ENCODE assay signal across 15 cellular contexts in genomic region chr10:69385454-69386350, GRCh38. TPM values are rescaled to one million over a fixed set of nuclear protein-coding genes. Genes with fewer than 3 reads are reported as not detected.
DNase-seq lines count a peak whose midpoint lies in the region; ATAC-seq, FAIRE-seq and TF ChIP-seq lines count a peak whose summit lies in the region.
"Had no signal": no experiment of that assay in that cellular context is flagged by ENCODE, and none has a peak within 500 bp of the region (broad histone marks: within the 10 kb centered on the region; RNA-seq: fewer than 3 reads in every experiment).

No MANE protein-coding gene starts in this region.

- CTCF ChIA-PET in Caco-2 (lab: Charles Lee) = interaction anchor here (0.7 to 1.4 kb wide), 9 partner anchors 21 to 430 kb away, joined by 3 to 8 read pairs (median 4); partner anchors contain the start of gene DDX21

- H4K20me1 ChIP-seq in keratinocyte (ENCODE audit: control insufficient read depth, extremely low read depth, insufficient read depth, low read length) = peaks cover 3% of the 10 kb centered on the region

- intact Hi-C loops in Caco-2 (cut with micrococcal nuclease; ENCODE audit: unreplicated experiment) (loop anchor here (1.0 to 2.0 kb wide), 2 partner anchors 25 to 52 kb away; no protein-coding TSS in a partner anchor), stomach (cut with DNase I; ENCODE audit: low total_unique reads) (loop anchor here (10.0 kb wide), 1 partner anchor 61 kb away; no protein-coding TSS in a partner anchor), heart right ventricle (cut with DNase I) (loop anchor here in 1 of 10 donors (10.0 kb wide), 1 partner anchor 71 kb away; no protein-coding TSS in a partner anchor), adrenal gland (cut with DNase I) (no loop called here)

- H3K4me3 ChIP-seq in Caco-2 (ENCODE audit: low read depth, low read length) (no peak overlapping the region), keratinocyte (ENCODE audit: control insufficient read depth in 2 of 3, extremely low read depth in 1 of 3, insufficient read depth in 2 of 3, low read depth in 1 of 3, low read length in 3 of 3) (no peak overlapping the region), stomach (no peak overlapping the region), heart right ventricle (no peak overlapping the region), adrenal gland (no peak overlapping the region)
- H3K4me3 ChIP-seq: MG63 had no signal

- H3K4me1 Mint-ChIP-seq in Caco-2 (ENCODE audit: low read depth, unreplicated experiment) = peaks cover 34% of the 10 kb centered on the region

- H3K4me1 ChIP-seq in Caco-2 (peaks cover 19% of the 10 kb centered on the region), keratinocyte (ENCODE audit: control insufficient read depth, extremely low read depth, insufficient read depth, low read length) (peaks cover 54% of the 10 kb centered on the region), stomach (peaks cover 4 to 41% (median 14%) of the 10 kb centered on the region in 4 donors), heart right ventricle (peaks cover 4 to 37% (median 24%) of the 10 kb centered on the region in 9 donors), adrenal gland (replicated peaks in 1 of 2) (no peaks in the 10 kb centered on the region)

- peak; percentile 95 for FAIRE-seq in keratinocyte (lab: Jason Lieb, UNC)
- FAIRE-seq: endometrium had no signal

- peaks cover 6% of the 10 kb centered on the region for H3K36me3 Mint-ChIP-seq in Caco-2 (ENCODE audit: insufficient read depth, unreplicated experiment)

- no peaks in the 10 kb centered on the region for H3K9me3 ChIP-seq in Caco-2
- no peaks in the 10 kb centered on the region for H3K9me3 ChIP-seq in keratinocyte (ENCODE audit: control insufficient read depth, low read depth, low read length)
- no peaks in the 10 kb centered on the region for H3K9me3 ChIP-seq in stomach
- no peaks in the 10 kb centered on the region for H3K9me3 ChIP-seq in heart right ventricle
- H3K9me3 ChIP-seq in adrenal gland (replicated peaks in 1 of 3) = no peaks in the 10 kb centered on the region
- H3K9me3 ChIP-seq: MG63 had no signal

- dilution Hi-C loops in keratinocyte (cut with MboI; ENCODE audit: extremely low pct_ligation_motif_present, low sequenced_read_pairs) = no loop called here

- no peaks in the 10 kb centered on the region for H3K9me3 Mint-ChIP-seq in Caco-2 (ENCODE audit: unreplicated experiment)
- H3K9me3 Mint-ChIP-seq: activated T-cell treated with anti-CD3 and anti-CD28 coated beads, Interleukin-2, amount 50 U/mL, for 72 hours; memory B cell had no signal

- H3K27ac Mint-ChIP-seq in Caco-2 (ENCODE audit: unreplicated experiment) = peak overlapping the region; percentile 77

- no peaks in the 10 kb centered on the region for H3K36me3 ChIP-seq in Caco-2 (ENCODE audit: control insufficient read depth, insufficient read depth, low read length)
- peaks cover 32 to 56% of the 10 kb centered on the region in 2 experiments for H3K36me3 ChIP-seq in keratinocyte (ENCODE audit: control insufficient read depth in 2 of 2, extremely low read depth in 1 of 2, insufficient read depth in 2 of 2, low read length in 2 of 2)
- H3K36me3 ChIP-seq in stomach = peaks cover 74 to 100% (median 99%) of the 10 kb centered on the region in 4 donors
- H3K36me3 ChIP-seq in heart right ventricle = peaks cover 0 to 100% (median 64%) of the 10 kb centered on the region in 9 donors
- H3K36me3 ChIP-seq in adrenal gland (replicated peaks in 1 of 2) = peaks cover 0 to 70% of the 10 kb centered on the region in 2 donors

- TF ChIP-seq CTCF in Caco-2 (IDR thresholded peaks at IDR 0.05; ENCODE audit: insufficient read depth in 1 of 2, low read depth in 1 of 2, low read length in 1 of 2, severe bottlenecking in 1 of 2, unreplicated experiment in 1 of 2) (no peak), VCaP (conservative IDR thresholded peaks at IDR 0.05) (no peak), keratinocyte (optimal IDR thresholded peaks at IDR 0.05 in 1 of 3, IDR thresholded peaks at IDR 0.05 in 1 of 3, conservative IDR thresholded peaks at IDR 0.05 in 1 of 3; ENCODE audit: extremely low read depth in 1 of 3, insufficient read depth in 2 of 3, low read length in 3 of 3) (no peak), stomach (IDR thresholded peaks at IDR 0.05) (no peak), heart right ventricle (IDR thresholded peaks at IDR 0.05) (no peak), adrenal gland (IDR thresholded peaks at IDR 0.05) (no peak)

- H3K27me3 ChIP-seq in Caco-2 (replicated peaks; ENCODE audit: control insufficient read depth, insufficient read depth, low read length) = no peaks in the 10 kb centered on the region
- H3K27me3 ChIP-seq in keratinocyte (ENCODE audit: control insufficient read depth, extremely low read depth, insufficient read depth, low read length) = no peaks in the 10 kb centered on the region
- H3K27me3 ChIP-seq in stomach = no peaks in the 10 kb centered on the region
- H3K27me3 ChIP-seq in heart right ventricle = no peaks in the 10 kb centered on the region
- H3K27me3 ChIP-seq in adrenal gland = no peaks in the 10 kb centered on the region
- H3K27me3 ChIP-seq: MG63 had no signal

- TF ChIP-seq EP300 in stomach (IDR thresholded peaks at IDR 0.05) = no peak

- peaks cover 2% of the 10 kb centered on the region for H3K9me1 ChIP-seq in keratinocyte (ENCODE audit: control insufficient read depth, extremely low read depth, insufficient read depth, low read length)

- H3K4me2 ChIP-seq in keratinocyte (ENCODE audit: control insufficient read depth, extremely low read depth, insufficient read depth, low read depth, low read length) = peak overlapping the region; percentile 30

- TF ChIP-seq POLR2A in stomach (IDR thresholded peaks at IDR 0.05) = no peak
- TF ChIP-seq POLR2A in adrenal gland (IDR thresholded peaks at IDR 0.05) = no peak

- DNase-seq in Caco-2 (peak in 1 of 2 experiments; percentile 72), keratinocyte (ENCODE audit: low read depth, low spot score) (no peak), stomach (no peak), NCI-H345 (lab: John Stamatoyannopoulos, UW) (no peak), heart right ventricle (no peak), activated gamma-delta T cell (lab: John Stamatoyannopoulos, UW) (no peak), adrenal gland (no peak)
- DNase-seq: activated T-cell treated with anti-CD3 and anti-CD28 coated beads, Interleukin-2, amount 50 U/mL, for 72 hours; MG63; NCI-H1930; NCI-H510A had no signal

- H2AFZ ChIP-seq in keratinocyte (ENCODE audit: control insufficient read depth, low read length) = no peak overlapping the region

- H3K9ac ChIP-seq in keratinocyte (ENCODE audit: control insufficient read depth, extremely low read depth, insufficient read depth, low read length) = peak overlapping the region; percentile 44

- no TSS peak for BruUV-seq in Caco-2 (replicated peaks; lab: Mats Ljungman, UMichigan)

- H3K27me3 Mint-ChIP-seq in Caco-2 (ENCODE audit: insufficient read depth, unreplicated experiment) = no peaks in the 10 kb centered on the region
- H3K27me3 Mint-ChIP-seq: memory B cell had no signal

- H3K27ac ChIP-seq in VCaP (peak overlapping the region; percentile 88), keratinocyte (ENCODE audit: control insufficient read depth, insufficient read depth, low read length) (peak overlapping the region; percentile 78), stomach (peak overlapping the region; percentile 40 to 74 (median 50)), heart right ventricle (no peak overlapping the region), adrenal gland (no peak overlapping the region)

- no peaks in the 10 kb centered on the region for H3K79me2 ChIP-seq in keratinocyte (ENCODE audit: control insufficient read depth, insufficient read depth, low read length)

- peak overlapping the region; percentile 8 for H3K4me3 Mint-ChIP-seq in Caco-2 (ENCODE audit: unreplicated experiment)
- H3K4me3 Mint-ChIP-seq: activated T-cell treated with anti-CD3 and anti-CD28 coated beads, Interleukin-2, amount 50 U/mL, for 72 hours; memory B cell had no signal

- WGBS in stomach, 5 donors = 40 to 58% (median 54%) methylated on average over 9 to 11 of the region's 11 CpGs
- 90% methylated on average over 11 of the region's 11 CpGs for WGBS in heart right ventricle, 2 donors
- 93 to 98% (median 93%) methylated on average over 9 to 11 of the region's 11 CpGs for WGBS in adrenal gland, 4 donors

- no peak for ATAC-seq in heart right ventricle
- ATAC-seq: activated T-cell treated with anti-CD3 and anti-CD28 coated beads, Interleukin-2, amount 50 U/mL, for 72 hours had no signal

- POLR2A ChIA-PET in Caco-2 (lab: Charles Lee) = interaction anchor here (0.6 to 0.9 kb wide), 6 partner anchors 10 to 761 kb away, joined by 3 to 6 read pairs (median 4); partner anchors contain the start of gene TYSND1

RNA-seq across cellular contexts. Expression of gene TACR2, which starts 31.0 kb away (rescaled TPM):
- 0.57 and 0.60 TPM in 2 replicates for total RNA-seq in Caco-2 (2022)
- 0.05 to 0.11 TPM (median 0.07 TPM) in 3 replicates for polyA plus RNA-seq in keratinocyte
- polyA plus RNA-seq in keratinocyte (2011; ENCODE audit: low read depth) = not detected
- polyA plus RNA-seq in keratinocyte (2011; cell fraction: cytosol; rRNA removed) = 0.06 TPM in 1 of 2 replicates, not detected in the other
- polyA plus RNA-seq in keratinocyte (2011; cell fraction: nucleus; rRNA removed) = not detected in 2 replicates
- polyA plus RNA-seq in keratinocyte (2012; ENCODE audit: low replicate concordance) = 0.16 and 0.65 TPM in 2 replicates
- not detected in 3 replicates for polyA minus RNA-seq in keratinocyte
- polyA minus RNA-seq in keratinocyte (2011; cell fraction: cytosol; rRNA and poly(A)+ RNA removed) = not detected
- polyA minus RNA-seq in keratinocyte (2011; cell fraction: nucleus; rRNA and poly(A)+ RNA removed) = not detected in 2 replicates
- 100 to 1,000 TPM in 1 of 5 donors, 10 to 100 TPM in 3, 1 to 10 TPM in 1; 5.7 to 133 (median 14.3) TPM for total RNA-seq in stomach
- 10 to 100 TPM in 1 of 3 donors, under 1 TPM in 1, not detected in 1; 0.56 to 67.8 TPM for polyA plus RNA-seq in stomach
- under 1 TPM in 8 of 10 donors, not detected in 2; 0.15 to 0.93 (median 0.25) TPM for total RNA-seq in heart right ventricle
- under 1 TPM in 1 of 2 donors, not detected in 1; 0.13 TPM for polyA plus RNA-seq in heart right ventricle
- under 1 TPM in 6 of 8 donors, not detected in 2; 0.11 to 0.55 (median 0.35) TPM for total RNA-seq in adrenal gland
- under 1 TPM in 2 of 3 donors, not detected in 1; 0.33 to 0.37 TPM for polyA plus RNA-seq in adrenal gland
- total RNA-seq: activated T-cell treated with anti-CD3 and anti-CD28 coated beads, Interleukin-2, amount 50 U/mL, for 72 hours had no signal
- polyA plus RNA-seq: neural cell had no signal

Comparison
In these comparisons a context has a peak if more than half of its experiments do, and no peak if none do; other contexts are left out.
1. H3K27ac ChIP-seq: peak in VCaP (single experiment), keratinocyte (single experiment) and stomach (5 of 5); none in heart right ventricle (0 of 10) and adrenal gland (0 of 5).
2. intact Hi-C loops: an anchor here in Caco-2 (1.0 to 2.0 kb wide) and stomach (10.0 kb wide); none called in adrenal gland.